8 cellular contexts compared by ENCODE assay signal in the genomic region with DNA sequence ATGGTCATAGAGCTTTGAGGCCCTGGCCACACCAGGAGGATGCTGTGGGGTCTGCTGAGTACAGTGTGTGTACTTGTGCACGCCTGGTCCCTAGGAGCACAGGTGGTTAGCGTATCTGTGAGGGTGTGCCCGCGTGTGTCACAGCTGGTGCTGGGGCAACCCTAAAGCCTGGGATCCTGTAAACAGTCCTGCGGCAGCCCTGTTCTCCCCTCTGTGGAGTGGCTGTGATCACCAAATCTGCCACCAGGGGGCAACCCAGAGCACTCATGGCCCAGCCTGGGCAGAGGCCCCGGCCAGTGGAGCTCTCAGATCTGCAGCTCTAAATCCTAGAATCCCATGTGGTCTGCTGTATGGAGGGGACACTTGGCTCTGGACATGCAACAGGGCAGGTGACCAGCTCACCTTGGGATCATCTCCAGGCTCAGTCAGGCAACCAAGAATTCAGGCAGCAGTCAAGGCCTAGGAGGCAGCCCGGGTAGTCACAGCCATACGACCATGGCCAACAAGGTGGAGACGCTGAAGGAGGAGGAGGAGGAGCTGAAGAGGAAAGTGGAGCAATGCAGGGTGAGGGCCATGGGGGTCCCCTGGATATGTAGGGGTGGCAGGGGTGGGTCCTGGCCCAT. TPM values are rescaled to one million over a fixed set of nuclear protein-coding genes. Genes with fewer than 3 reads are reported as not detected.
A peak's percentile ranks its signal among the peaks of the same experiment; 100 is the strongest.
DNase-seq lines count a peak whose midpoint lies in the region; ATAC-seq, FAIRE-seq and TF ChIP-seq lines count a peak whose summit lies in the region.

No MANE protein-coding gene starts in this region.

- H3K27me3 ChIP-seq in bronchial epithelial cell (ENCODE audit: control insufficient read depth, insufficient read depth, low read length): no peaks in the 10 kb centered on the region

- peak; percentile 88 for TF ChIP-seq CTCF in bronchial epithelial cell (IDR thresholded peaks at IDR 0.05; ENCODE audit: insufficient read depth, low read length, severe bottlenecking)

- H3K4me3 ChIP-seq in bronchial epithelial cell (ENCODE audit: low read depth, low read length): no peak overlapping the region

- peak; percentile 33 for ATAC-seq in GM19324 (IDR thresholded peaks at IDR 0.05; ENCODE audit: low FRiP score, unreplicated experiment)
- ATAC-seq in GM21381 (IDR thresholded peaks at IDR 0.05; ENCODE audit: unreplicated experiment): no peak

- DNase-seq in Ammon's horn (ENCODE audit: low spot score): peak; percentile 82
- peak; percentile 5 for DNase-seq in NCI-H2029 treated with DMSO at 0.1 percent for 48 hours (lab: John Stamatoyannopoulos, UW)
- peak; percentile 70 to 92 (median 79) for DNase-seq in activated CD4-positive, CD25-positive, alpha-beta regulatory T cell (lab: John Stamatoyannopoulos, UW)
- peak; percentile 59 for DNase-seq in bronchial epithelial cell (ENCODE audit: low read depth)
- DNase-seq in kidney tubule cell (ENCODE audit: low spot score): peak; percentile 77
- DNase-seq in stimulated activated CD4-positive, alpha-beta T cell treated with anti-CD3 and anti-CD28 coated beads, Interleukin-2, amount 100 ng/mL, for 4 hours (ENCODE audit: low read depth): peak; percentile 75

- peaks cover 49% of the 10 kb centered on the region for H3K36me3 ChIP-seq in bronchial epithelial cell (ENCODE audit: control insufficient read depth, insufficient read depth, low read length)

- peak; percentile 60 for FAIRE-seq in bronchial epithelial cell (lab: Jason Lieb, UNC)

RNA-seq across cellular contexts. Expression of a gene that starts 3.9 kb away (rescaled TPM):
- 15.5 and 15.6 TPM in 2 replicates for total RNA-seq in bronchial epithelial cell

RNA-seq across cellular contexts. Expression of a gene that starts 15.2 kb away (rescaled TPM):
- 2.2 and 3.4 TPM in 2 replicates for total RNA-seq in bronchial epithelial cell

RNA-seq across cellular contexts. Expression of a gene that starts 32.1 kb away (rescaled TPM):
- 1,816 and 1,987 TPM in 2 replicates for total RNA-seq in bronchial epithelial cell

RNA-seq across cellular contexts. Expression of a gene that starts 34.7 kb away (rescaled TPM):
- 36.1 and 41.5 TPM in 2 replicates for total RNA-seq in bronchial epithelial cell

RNA-seq across cellular contexts. Expression of a gene that starts 42.8 kb away (rescaled TPM):
- 39.8 and 50.1 TPM in 2 replicates for total RNA-seq in bronchial epithelial cell

Comparison
In these comparisons a context has a peak if more than half of its experiments do, and no peak if none do; other contexts are left out.
1. DNase-seq: peak in every context shown above with its lines; median percentile 82 in Ammon's horn; 79 in activated CD4-positive, CD25-positive, alpha-beta regulatory T cell; 77 in kidney tubule cell; 75 in stimulated activated CD4-positive, alpha-beta T cell treated with anti-CD3 and anti-CD28 coated beads, Interleukin-2, amount 100 ng/mL, for 4 hours; 59 in bronchial epithelial cell; 5 in NCI-H2029 treated with DMSO at 0.1 percent for 48 hours.